Comparison of ENCODE assay signal across 20 cellular contexts in genomic region chr3:172776049-172776717, GRCh38. TPM values are rescaled to one million over a fixed set of nuclear protein-coding genes. Genes with fewer than 3 reads are reported as not detected.
DNase-seq lines count a peak whose midpoint lies in the region; ATAC-seq, FAIRE-seq and TF ChIP-seq lines count a peak whose summit lies in the region.
"Had no signal": no experiment of that assay in that cellular context is flagged by ENCODE, and none has a peak within 500 bp of the region (broad histone marks: within the 10 kb centered on the region; RNA-seq: fewer than 3 reads in every experiment).

No MANE protein-coding gene starts in this region.

- TF ChIP-seq CTCF in right lobe of liver (IDR thresholded peaks at IDR 0.05) (no peak), HepG2 (CRISPR knock-in tag; IDR thresholded peaks at IDR 0.05) (no peak), fibroblast of villous mesenchyme (IDR thresholded peaks at IDR 0.05; ENCODE audit: insufficient read depth, low read depth, low read length) (no peak), natural killer cell (IDR thresholded peaks at IDR 0.05) (no peak)

- no peak overlapping the region for H2AFZ ChIP-seq in HepG2 (ENCODE audit: low read length)

- in situ Hi-C loops in HepG2 (cut with HindIII; ENCODE audit: extremely low pct_ligation_motif_present, low pct_unique_long_range_greater_than_20kb): no loop called here

- peaks cover 7% of the 10 kb centered on the region for H3K36me3 Mint-ChIP-seq in natural killer cell

- H3K27ac ChIP-seq in right lobe of liver (peak overlapping the region in 1 of 3 donors; percentile 37), HepG2 (ENCODE audit: extremely low read length, insufficient read depth, low read length) (no peak overlapping the region)
- H3K27ac ChIP-seq: BLaER1 had no signal

- no peaks in the 10 kb centered on the region for H3K27me3 Mint-ChIP-seq in natural killer cell (ENCODE audit: low read depth in 2 of 2)

- ATAC-seq in right lobe of liver: peak; percentile 63 to 92 (median 85)
- no peak for ATAC-seq in HepG2
- ATAC-seq in Right ventricle myocardium inferior: no peak
- no peak for ATAC-seq in natural killer cell
- no peak for ATAC-seq in HG03571 (IDR thresholded peaks at IDR 0.05; ENCODE audit: unreplicated experiment)
- ATAC-seq: CD8-positive, alpha-beta T cell had no signal

- FAIRE-seq in HepG2 (lab: Jason Lieb, UNC): no peak
- FAIRE-seq: H54, HTR-8/SVneo, RCC 7860 had no signal

- no peaks in the 10 kb centered on the region for H4K20me1 ChIP-seq in HepG2 (ENCODE audit: insufficient read depth, low read length)
- H4K20me1 ChIP-seq: BLaER1 had no signal

- no peak for TF ChIP-seq RAD21 in HepG2 (CRISPR knock-in tag; IDR thresholded peaks at IDR 0.05)

- no peaks in the 10 kb centered on the region for H3K27me3 ChIP-seq in right lobe of liver
- no peaks in the 10 kb centered on the region for H3K27me3 ChIP-seq in HepG2 (ENCODE audit: control insufficient read depth in 1 of 2, insufficient read depth in 2 of 2, low read length in 2 of 2)
- no peaks in the 10 kb centered on the region for H3K27me3 ChIP-seq in adipocyte (replicated peaks; ENCODE audit: control insufficient read depth, insufficient read depth, low read length)
- H3K27me3 ChIP-seq: BLaER1 had no signal

- no TSS peak for BruUV-seq in HepG2 (replicated peaks; lab: Mats Ljungman, UMichigan)

- no peaks in the 10 kb centered on the region for H3K4me1 Mint-ChIP-seq in natural killer cell

- H3K27ac Mint-ChIP-seq in natural killer cell: no peak overlapping the region
- H3K27ac Mint-ChIP-seq: CD8-positive, alpha-beta T cell; HFFc6 had no signal

- no peak for DNase-seq in right lobe of liver
- DNase-seq in HepG2 (ENCODE audit: low spot score): no peak
- peak; percentile 86 for DNase-seq in adipocyte (ENCODE audit: low read depth)
- DNase-seq in fibroblast of villous mesenchyme (ENCODE audit: low read depth): peak; percentile 58
- no peak for DNase-seq in Right ventricle myocardium inferior (ENCODE audit: missing footprints)
- no peak for DNase-seq in GM19238 (ENCODE audit: insufficient read length, low spot score)
- no peak for DNase-seq in natural killer cell
- DNase-seq: 8988T; CD8-positive, alpha-beta T cell; HFFc6; Kasumi-1; MM.1S; NCI-H1105; NCI-H2081; Right ventricle myocardium superior had no signal

- intact Hi-C loops in right lobe of liver (cut with DNase I): no loop called here
- intact Hi-C loops in HepG2 (cut with micrococcal nuclease; ENCODE audit: unreplicated experiment): no loop called here
- intact Hi-C loops in Right ventricle myocardium inferior (cut with DNase I): no loop called here
- intact Hi-C loops in natural killer cell (cut with micrococcal nuclease): no loop called here

- H3K9me3 Mint-ChIP-seq in natural killer cell: no peaks in the 10 kb centered on the region
- H3K9me3 Mint-ChIP-seq: CD8-positive, alpha-beta T cell; HFFc6 had no signal

- H3K4me1 ChIP-seq in right lobe of liver (peaks cover 0 to 5% (median 0%) of the 10 kb centered on the region in 4 donors), HepG2 (ENCODE audit: insufficient read depth, low read length) (no peaks in the 10 kb centered on the region), adipocyte (ENCODE audit: control insufficient read depth, insufficient read depth, low read length) (peaks cover 9% of the 10 kb centered on the region)
- H3K4me1 ChIP-seq: BLaER1 had no signal

- POLR2A ChIA-PET in HepG2 (lab: Yijun Ruan, JAX): no interaction called here

- no peak for TF ChIP-seq EP300 in HepG2 (IDR thresholded peaks at IDR 0.05; ENCODE audit: low read depth in 2 of 2, low read length in 2 of 2)
- TF ChIP-seq EP300 in HepG2 (CRISPR knock-in tag; IDR thresholded peaks at IDR 0.05; ENCODE audit: borderline replicate concordance): no peak

- H3K79me2 ChIP-seq in HepG2 (ENCODE audit: insufficient read depth, low read length): no peaks in the 10 kb centered on the region

- H3K4me3 Mint-ChIP-seq in natural killer cell: no peak overlapping the region
- H3K4me3 Mint-ChIP-seq: CD8-positive, alpha-beta T cell; HFFc6 had no signal

- peak overlapping the region in 1 of 3 donors; percentile 28 for H3K4me3 ChIP-seq in right lobe of liver
- H3K4me3 ChIP-seq in HepG2 (replicated peaks in 1 of 3; ENCODE audit: insufficient read depth in 1 of 3, low read depth in 2 of 3, low read length in 3 of 3): no peak overlapping the region
- H3K4me3 ChIP-seq in adipocyte (ENCODE audit: low read length): no peak overlapping the region
- no peak overlapping the region for H3K4me3 ChIP-seq in fibroblast of villous mesenchyme (ENCODE audit: low read depth, low read length)
- H3K4me3 ChIP-seq: BLaER1 had no signal

- H3K36me3 ChIP-seq in right lobe of liver (no peaks in the 10 kb centered on the region), HepG2 (replicated peaks in 1 of 2; ENCODE audit: control insufficient read depth in 1 of 2, insufficient read depth in 2 of 2, low read length in 2 of 2) (peaks cover 5 to 51% of the 10 kb centered on the region in 2 experiments; a peak in 4 of 5 replicates), adipocyte (ENCODE audit: control insufficient read depth, insufficient read depth, low read length, severe bottlenecking) (peaks cover 9% of the 10 kb centered on the region)

- TF ChIP-seq POLR2A in right lobe of liver (IDR thresholded peaks at IDR 0.05): no peak
- TF ChIP-seq POLR2A in HepG2 (IDR thresholded peaks at IDR 0.05; ENCODE audit: insufficient read depth in 1 of 2, low read depth in 2 of 2, low read length in 2 of 2): no peak

- no peak overlapping the region for H3K9ac ChIP-seq in HepG2 (ENCODE audit: insufficient read depth, low read depth, low read length)
- H3K9ac ChIP-seq in adipocyte (ENCODE audit: low read length): no peak overlapping the region
- H3K9ac ChIP-seq: BLaER1 had no signal

- H3K9me3 ChIP-seq in right lobe of liver (no peaks in the 10 kb centered on the region), HepG2 (ENCODE audit: low read length) (no peaks in the 10 kb centered on the region), adipocyte (ENCODE audit: control insufficient read depth, low read length) (no peaks in the 10 kb centered on the region)
- H3K9me3 ChIP-seq: BLaER1 had no signal

- 27% methylated on average over 5 of the region's 5 CpGs for WGBS in right lobe of liver (ENCODE audit: insufficient coverage, low coverage, low lambda C conversion rate, missing lambda C conversion rate)
- 94% methylated on average over 5 of the region's 5 CpGs for WGBS in HepG2 (ENCODE audit: low lambda C conversion rate)

- H3K4me2 ChIP-seq in HepG2 (ENCODE audit: low read depth, low read length): no peak overlapping the region
- H3K4me2 ChIP-seq: BLaER1 had no signal

- CTCF ChIA-PET in HepG2 (lab: Yijun Ruan, JAX; ENCODE audit: low intra/inter-chr PET ratio, low total read pairs): no interaction called here

TF ChIP-seq in HepG2, 621 proteins besides CTCF, POLR2A, EP300 and RAD21:
- TF ChIP-seq ZNF329 (CRISPR knock-in tag; IDR thresholded peaks at IDR 0.05; ENCODE audit: low read depth) (no peak), AGO1 (IDR thresholded peaks at IDR 0.05; ENCODE audit: low read depth, low read length, poor library complexity, severe bottlenecking) (no peak), FOXA3 (CRISPR knock-in tag; IDR thresholded peaks at IDR 0.05) (no peak), ZNF367 (CRISPR knock-in tag; IDR thresholded peaks at IDR 0.05; ENCODE audit: borderline replicate concordance) (no peak), SUZ12 (IDR thresholded peaks at IDR 0.05; ENCODE audit: low read depth, low read length) (no peak)
TF ChIP-seq in HepG2: peak in this region for 0.

RNA-seq across cellular contexts. Expression of gene ECT2, which starts 25.7 kb away (rescaled TPM):
- total RNA-seq in right lobe of liver (1 to 10 TPM; 1.5 to 7.8 (median 3.8) TPM), HepG2 (2016; rRNA removed; fragmentation: Illumina TruSeq; extraction: Trizol) (52.0 and 84.4 TPM in 2 replicates), fibroblast of villous mesenchyme (36.1 and 73.4 TPM in 2 replicates), Right ventricle myocardium inferior (6.3 TPM), natural killer cell (1 to 10 TPM; 2.9 to 7.0 (median 4.8) TPM)
- 13.0 and 15.7 TPM in 2 replicates for total RNA-seq in HepG2 (2016; cell fraction: cytosol; rRNA removed; fragmentation: Illumina TruSeq; extraction: Trizol; ENCODE audit: low read depth)
- 49.7 and 86.5 TPM in 2 replicates for total RNA-seq in HepG2 (2016; cell fraction: insoluble cytoplasmic fraction; rRNA removed; fragmentation: Illumina TruSeq; extraction: Trizol)
- total RNA-seq in HepG2 (2016; cell fraction: membrane; rRNA removed; fragmentation: Illumina TruSeq; extraction: Trizol): 18.7 and 24.3 TPM in 2 replicates
- total RNA-seq in HepG2 (2016; cell fraction: nucleus; rRNA removed; fragmentation: Illumina TruSeq; extraction: Trizol): 49.9 and 53.3 TPM in 2 replicates
- 12.0 and 21.6 TPM in 2 replicates for polyA plus RNA-seq in HepG2 (2011; rRNA removed)
- polyA plus RNA-seq in HepG2 (2011; cell fraction: cytosol; rRNA removed): 7.6 and 8.1 TPM in 2 replicates
- 8.0 and 12.7 TPM in 2 replicates for polyA plus RNA-seq in HepG2 (2011; cell fraction: nucleus; rRNA removed)
- 13.7 and 20.1 TPM in 2 replicates for polyA plus RNA-seq in HepG2 (2012)
- polyA plus RNA-seq in HepG2 (2016; cell fraction: cytosol; fragmentation: Illumina TruSeq; extraction: Trizol; ENCODE audit: low read depth): 1.9 and 2.3 TPM in 2 replicates
- 52.4 and 55.8 TPM in 2 replicates for polyA plus RNA-seq in HepG2 (2016; cell fraction: insoluble cytoplasmic fraction; fragmentation: Illumina TruSeq; extraction: Trizol; ENCODE audit: low read depth)
- polyA plus RNA-seq in HepG2 (2016; cell fraction: membrane; fragmentation: Illumina TruSeq; extraction: Trizol; ENCODE audit: low read depth): 8.1 and 8.4 TPM in 2 replicates
- 39.5 and 39.6 TPM in 2 replicates for polyA plus RNA-seq in HepG2 (2016; cell fraction: nucleus; fragmentation: Illumina TruSeq; extraction: Trizol; ENCODE audit: insufficient read depth, low read depth)
- polyA minus RNA-seq in HepG2 (2011; rRNA and poly(A)+ RNA removed; ENCODE audit: low replicate concordance): 14.3 and 86.9 TPM in 2 replicates
- polyA minus RNA-seq in HepG2 (2011; cell fraction: cytosol; rRNA and poly(A)+ RNA removed): 19.0 and 34.2 TPM in 2 replicates
- 60.0 and 83.7 TPM in 2 replicates for polyA minus RNA-seq in HepG2 (2011; cell fraction: nucleus; rRNA and poly(A)+ RNA removed)

Comparison
In these comparisons a context has a peak if more than half of its experiments do, and no peak if none do; other contexts are left out.
1. ATAC-seq: peak in right lobe of liver (4 of 4); none in HepG2 (single experiment), Right ventricle myocardium inferior (single experiment), natural killer cell (0 of 3) and HG03571 (single experiment).
2. DNase-seq: peak in adipocyte (single experiment) and fibroblast of villous mesenchyme (single experiment); none in right lobe of liver (0 of 3), HepG2 (single experiment), Right ventricle myocardium inferior (single experiment), GM19238 (single experiment) and natural killer cell (single experiment).